ENCODE assay signal across 13 cellular contexts in genomic region chr7:150676854-150677253, GRCh38. TPM values are rescaled to one million over a fixed set of nuclear protein-coding genes. Genes with fewer than 3 reads are reported as not detected.
DNase-seq lines count a peak whose midpoint lies in the region; ATAC-seq and TF ChIP-seq lines count a peak whose summit lies in the region.
"Not testable (repeated sequence)": the region's sequence is repeated elsewhere in the genome, so short reads cannot be mapped to it uniquely, and the experiment has no call there.
"Had no signal": no experiment of that assay in that cellular context is flagged by ENCODE, and none has a peak within 500 bp of the region (broad histone marks: within the 10 kb centered on the region; RNA-seq: fewer than 3 reads in every experiment).

No MANE protein-coding gene starts in this region.

- H3K36me3 ChIP-seq in BLaER1 treated with 17β-estradiol and CSF1 and Interleukin-3, amounts not matched to agents 10 nM and 100 nM; Loucy (ENCODE audit: insufficient read depth, low read length); effector memory CD4-positive, alpha-beta T cell (ENCODE audit: control insufficient read depth, insufficient read depth, low read length): not testable (repeated sequence)

- H3K36me3 Mint-ChIP-seq in activated CD4-positive, alpha-beta memory T cell treated with anti-CD3 and anti-CD28 coated beads for 36 hours: peaks cover 29% of the 10 kb centered on the region
- H3K36me3 Mint-ChIP-seq in activated naive CD4-positive, alpha-beta T cell treated with anti-CD3 and anti-CD28 coated beads, Interleukin-2, amount 50 U/mL, for 24 hours: peaks cover 15% of the 10 kb centered on the region
- peaks cover 14 to 36% (median 22%) of the 10 kb centered on the region in 3 donors for H3K36me3 Mint-ChIP-seq in naive thymus-derived CD8-positive, alpha-beta T cell

- H3K79me2 ChIP-seq in Loucy (ENCODE audit: insufficient read depth, low read length): not testable (repeated sequence)

- not testable (repeated sequence) for H3F3A ChIP-seq in Loucy (ENCODE audit: low read depth)

- not testable (repeated sequence) for TF ChIP-seq CTCF in Loucy (conservative IDR thresholded peaks at IDR 0.05; ENCODE audit: low read length)

- not testable (repeated sequence) for H3K27me3 Mint-ChIP-seq in activated CD4-positive, alpha-beta memory T cell treated with anti-CD3 and anti-CD28 coated beads for 36 hours; activated naive CD4-positive, alpha-beta T cell treated with anti-CD3 and anti-CD28 coated beads, Interleukin-2, amount 50 U/mL, for 24 hours; naive thymus-derived CD8-positive, alpha-beta T cell; stimulated activated naive CD8-positive, alpha-beta T cell treated with anti-CD3 and anti-CD28 coated beads, Interleukin-15, amount 100 ng/mL, for 72 hours

- not testable (repeated sequence) for H3K9ac ChIP-seq in BLaER1 treated with 17β-estradiol and CSF1 and Interleukin-3, amounts not matched to agents 10 nM and 100 nM
- H3K9ac ChIP-seq in Loucy (ENCODE audit: low read depth, low read length, poor library complexity, severe bottlenecking): peak overlapping the region; percentile 55

- H3K9me3 ChIP-seq in BLaER1 treated with 17β-estradiol and CSF1 and Interleukin-3, amounts not matched to agents 10 nM and 100 nM (replicated peaks in 1 of 11): peaks cover 0 to 15% (median 5%) of the 10 kb centered on the region in 11 experiments; a peak in 10 of 22 replicates
- peaks cover 17% of the 10 kb centered on the region for H3K9me3 ChIP-seq in Loucy (ENCODE audit: insufficient read depth, low read depth, low read length)
- not testable (repeated sequence) for H3K9me3 ChIP-seq in effector memory CD4-positive, alpha-beta T cell (ENCODE audit: control insufficient read depth, low read length)

- not testable (repeated sequence) for H3K4me3 ChIP-seq in BLaER1 treated with 17β-estradiol and CSF1 and Interleukin-3, amounts not matched to agents 10 nM and 100 nM
- peak overlapping the region; percentile 30 for H3K4me3 ChIP-seq in Loucy (ENCODE audit: low read length, poor library complexity, severe bottlenecking)
- H3K4me3 ChIP-seq in effector memory CD4-positive, alpha-beta T cell (ENCODE audit: insufficient read depth, low read depth, low read length, poor library complexity, severe bottlenecking): peak overlapping the region; percentile 26

- intact Hi-C loops in activated CD4-positive, alpha-beta memory T cell treated with anti-CD3 and anti-CD28 coated beads for 36 hours (cut with micrococcal nuclease); left ventricle myocardium superior (cut with micrococcal nuclease): not testable (repeated sequence)

- CTCF ChIA-PET in activated CD4-positive, alpha-beta memory T cell treated with anti-CD3 and anti-CD28 coated beads for 36 hours (lab: Charles Lee): not testable (repeated sequence)

- DNase-seq in activated CD4-positive, alpha-beta memory T cell treated with anti-CD3 and anti-CD28 coated beads for 36 hours; left ventricle myocardium superior; stimulated activated naive CD8-positive, alpha-beta T cell treated with anti-CD3 and anti-CD28 coated beads, Interleukin-15, amount 100 ng/mL, for 72 hours: not testable (repeated sequence)
- peak in 1 of 3 donors; percentile 25 for DNase-seq in effector memory CD4-positive, alpha-beta T cell
- DNase-seq in naive thymus-derived CD8-positive, alpha-beta T cell: peak in 8 of 10 donors; percentile 41 to 84 (median 60)

- H3K4me1 Mint-ChIP-seq in activated CD4-positive, alpha-beta memory T cell treated with anti-CD3 and anti-CD28 coated beads for 36 hours (ENCODE audit: low read depth): peaks cover 76% of the 10 kb centered on the region
- H3K4me1 Mint-ChIP-seq in activated naive CD4-positive, alpha-beta T cell treated with anti-CD3 and anti-CD28 coated beads, Interleukin-2, amount 50 U/mL, for 24 hours: peaks cover 86% of the 10 kb centered on the region
- H3K4me1 Mint-ChIP-seq in naive thymus-derived CD8-positive, alpha-beta T cell: peaks cover 24 to 79% (median 76%) of the 10 kb centered on the region in 4 donors
- H3K4me1 Mint-ChIP-seq in stimulated activated naive CD8-positive, alpha-beta T cell treated with anti-CD3 and anti-CD28 coated beads, Interleukin-15, amount 100 ng/mL, for 72 hours: peaks cover 73% of the 10 kb centered on the region

- H3K27ac ChIP-seq in BLaER1 treated with 17β-estradiol and CSF1 and Interleukin-3, amounts not matched to agents 10 nM and 100 nM: peak overlapping the region in 2 of 11 experiments; percentile 35 to 45; a peak in 5 of 22 replicates
- peak overlapping the region; percentile 71 for H3K27ac ChIP-seq in effector memory CD4-positive, alpha-beta T cell (ENCODE audit: insufficient read depth, low read length, poor library complexity, severe bottlenecking)

- peaks cover 15 to 37% (median 18%) of the 10 kb centered on the region in 10 experiments for H3K4me1 ChIP-seq in BLaER1 treated with 17β-estradiol and CSF1 and Interleukin-3, amounts not matched to agents 10 nM and 100 nM
- peaks cover 22% of the 10 kb centered on the region for H3K4me1 ChIP-seq in Loucy (ENCODE audit: insufficient read depth, low read length, poor library complexity, severe bottlenecking)
- H3K4me1 ChIP-seq in effector memory CD4-positive, alpha-beta T cell (ENCODE audit: control insufficient read depth, insufficient read depth, low read length, poor library complexity, severe bottlenecking): peaks cover 15% of the 10 kb centered on the region

- not testable (repeated sequence) for H2AFZ ChIP-seq in Loucy (ENCODE audit: low read length)

- peak overlapping the region; percentile 13 for H3K27ac Mint-ChIP-seq in activated CD4-positive, alpha-beta memory T cell treated with anti-CD3 and anti-CD28 coated beads for 36 hours
- peak overlapping the region; percentile 95 for H3K27ac Mint-ChIP-seq in activated naive CD4-positive, alpha-beta T cell treated with anti-CD3 and anti-CD28 coated beads, Interleukin-2, amount 50 U/mL, for 24 hours
- peak overlapping the region; percentile 93 to 99 (median 96) for H3K27ac Mint-ChIP-seq in naive thymus-derived CD8-positive, alpha-beta T cell
- H3K27ac Mint-ChIP-seq in stimulated activated naive CD8-positive, alpha-beta T cell treated with anti-CD3 and anti-CD28 coated beads, Interleukin-15, amount 100 ng/mL, for 72 hours: peak overlapping the region; percentile 43 to 75

- ATAC-seq in left ventricle myocardium superior: peak; percentile 78
- peak; percentile 88 to 95 for ATAC-seq in naive thymus-derived CD8-positive, alpha-beta T cell
- peak; percentile 33 for ATAC-seq in stimulated activated naive CD8-positive, alpha-beta T cell treated with anti-CD3 and anti-CD28 coated beads, Interleukin-15, amount 100 ng/mL, for 72 hours

- H3K9me2 ChIP-seq in Loucy (replicated peaks; ENCODE audit: low read depth, low read length): not testable (repeated sequence)

- H4K20me1 ChIP-seq in BLaER1 treated with 17β-estradiol and CSF1 and Interleukin-3, amounts not matched to agents 10 nM and 100 nM; Loucy (ENCODE audit: insufficient read depth, low read length, poor library complexity, severe bottlenecking): not testable (repeated sequence)

- POLR2A ChIA-PET in activated CD4-positive, alpha-beta memory T cell treated with anti-CD3 and anti-CD28 coated beads for 36 hours (lab: Charles Lee): not testable (repeated sequence)
- POLR2A ChIA-PET in naive thymus-derived CD8-positive, alpha-beta T cell (lab: Charles Lee): interaction anchor here (0.7 to 6.1 kb wide), 22 partner anchors 9 to 195 kb away, joined by 3 to 61 read pairs (median 6); partner anchors contain the start of genes GIMAP1, GIMAP2, GIMAP4 and GIMAP5

- peak overlapping the region; percentile 21 to 87 (median 57); a peak in 21 of 22 replicates for H3K4me2 ChIP-seq in BLaER1 treated with 17β-estradiol and CSF1 and Interleukin-3, amounts not matched to agents 10 nM and 100 nM
- H3K4me2 ChIP-seq in Loucy (ENCODE audit: low read depth, low read length, poor library complexity, severe bottlenecking): peak overlapping the region; percentile 51

- H3K4me3 Mint-ChIP-seq in activated CD4-positive, alpha-beta memory T cell treated with anti-CD3 and anti-CD28 coated beads for 36 hours: peak overlapping the region; percentile 13
- peak overlapping the region; percentile 80 for H3K4me3 Mint-ChIP-seq in activated naive CD4-positive, alpha-beta T cell treated with anti-CD3 and anti-CD28 coated beads, Interleukin-2, amount 50 U/mL, for 24 hours
- H3K4me3 Mint-ChIP-seq in naive thymus-derived CD8-positive, alpha-beta T cell: peak overlapping the region; percentile 61 to 84 (median 78)
- peak overlapping the region; percentile 78 to 82 for H3K4me3 Mint-ChIP-seq in stimulated activated naive CD8-positive, alpha-beta T cell treated with anti-CD3 and anti-CD28 coated beads, Interleukin-15, amount 100 ng/mL, for 72 hours

- H3K9me3 Mint-ChIP-seq in activated CD4-positive, alpha-beta memory T cell treated with anti-CD3 and anti-CD28 coated beads for 36 hours: peaks cover 25% of the 10 kb centered on the region
- H3K9me3 Mint-ChIP-seq in activated naive CD4-positive, alpha-beta T cell treated with anti-CD3 and anti-CD28 coated beads, Interleukin-2, amount 50 U/mL, for 24 hours: peaks cover 16% of the 10 kb centered on the region
- peaks cover 0 to 51% (median 20%) of the 10 kb centered on the region in 9 donors for H3K9me3 Mint-ChIP-seq in naive thymus-derived CD8-positive, alpha-beta T cell
- H3K9me3 Mint-ChIP-seq in stimulated activated naive CD8-positive, alpha-beta T cell treated with anti-CD3 and anti-CD28 coated beads, Interleukin-15, amount 100 ng/mL, for 72 hours: peaks cover 13 to 48% of the 10 kb centered on the region in 2 donors

- not testable (repeated sequence) for H3K27me3 ChIP-seq in BLaER1 treated with 17β-estradiol and CSF1 and Interleukin-3, amounts not matched to agents 10 nM and 100 nM; Loucy (ENCODE audit: insufficient read depth, low read length, poor library complexity, severe bottlenecking); effector memory CD4-positive, alpha-beta T cell (replicated peaks; ENCODE audit: control insufficient read depth, insufficient read depth, low read length, poor library complexity, severe bottlenecking)

RNA-seq across cellular contexts. Expression of gene GIMAP2, which starts 8.7 kb away (rescaled TPM):
- total RNA-seq in activated CD4-positive, alpha-beta memory T cell treated with anti-CD3 and anti-CD28 coated beads for 36 hours: 10 to 100 TPM; 38.8 to 44.1 TPM
- total RNA-seq in left ventricle myocardium superior: 6.9 TPM
- total RNA-seq in naive thymus-derived CD8-positive, alpha-beta T cell: 100 to 1,000 TPM; 231 to 238 TPM
- 100 to 1,000 TPM in 1 of 3 donors, 10 to 100 TPM in 2; 89.3 to 102 (median 93.8) TPM for polyA plus RNA-seq in naive thymus-derived CD8-positive, alpha-beta T cell
- total RNA-seq: endodermal cell, GM23248, osteocyte had no signal

RNA-seq across cellular contexts. Expression of gene GIMAP1, which starts 39.6 kb away (rescaled TPM):
- total RNA-seq in activated CD4-positive, alpha-beta memory T cell treated with anti-CD3 and anti-CD28 coated beads for 36 hours: 1 to 10 TPM; 6.0 to 6.2 TPM
- total RNA-seq in left ventricle myocardium superior: 6.7 TPM
- 100 to 1,000 TPM; 119 TPM for total RNA-seq in naive thymus-derived CD8-positive, alpha-beta T cell
- polyA plus RNA-seq in naive thymus-derived CD8-positive, alpha-beta T cell: 10 to 100 TPM; 48.0 to 87.4 (median 67.1) TPM
- total RNA-seq: A172, endodermal cell, GM23248, kidney epithelial cell, osteocyte had no signal
- polyA plus RNA-seq: GM23248 had no signal

RNA-seq across cellular contexts. Expression of gene GIMAP6, which starts 44.7 kb away (rescaled TPM):
- 10 to 100 TPM; 28.9 to 30.2 TPM for total RNA-seq in activated CD4-positive, alpha-beta memory T cell treated with anti-CD3 and anti-CD28 coated beads for 36 hours
- total RNA-seq in left ventricle myocardium superior: 31.5 TPM
- total RNA-seq in naive thymus-derived CD8-positive, alpha-beta T cell: 100 to 1,000 TPM; 213 to 216 TPM
- 100 to 1,000 TPM; 115 to 173 (median 121) TPM for polyA plus RNA-seq in naive thymus-derived CD8-positive, alpha-beta T cell
- total RNA-seq: A172, endodermal cell, GM23248, kidney epithelial cell, osteocyte had no signal
- polyA plus RNA-seq: GM23248 had no signal

Comparison
In these comparisons a context has a peak if more than half of its experiments do, and no peak if none do; other contexts are left out.
1. H3K27ac Mint-ChIP-seq: peak in every context shown above with its lines; median percentile 96 in naive thymus-derived CD8-positive, alpha-beta T cell; 95 in activated naive CD4-positive, alpha-beta T cell treated with anti-CD3 and anti-CD28 coated beads, Interleukin-2, amount 50 U/mL, for 24 hours; 59 in stimulated activated naive CD8-positive, alpha-beta T cell treated with anti-CD3 and anti-CD28 coated beads, Interleukin-15, amount 100 ng/mL, for 72 hours; 13 in activated CD4-positive, alpha-beta memory T cell treated with anti-CD3 and anti-CD28 coated beads for 36 hours.
2. H3K4me3 Mint-ChIP-seq: peak in every context shown above with its lines; median percentile 80 in activated naive CD4-positive, alpha-beta T cell treated with anti-CD3 and anti-CD28 coated beads, Interleukin-2, amount 50 U/mL, for 24 hours; 80 in stimulated activated naive CD8-positive, alpha-beta T cell treated with anti-CD3 and anti-CD28 coated beads, Interleukin-15, amount 100 ng/mL, for 72 hours; 78 in naive thymus-derived CD8-positive, alpha-beta T cell; 13 in activated CD4-positive, alpha-beta memory T cell treated with anti-CD3 and anti-CD28 coated beads for 36 hours.
3. ATAC-seq: peak in every context shown above with its lines; median percentile 92 in naive thymus-derived CD8-positive, alpha-beta T cell; 78 in left ventricle myocardium superior; 33 in stimulated activated naive CD8-positive, alpha-beta T cell treated with anti-CD3 and anti-CD28 coated beads, Interleukin-15, amount 100 ng/mL, for 72 hours.
4. RNA of gene GIMAP2, which starts 8.7 kb away (total RNA-seq): 231 to 238 TPM in naive thymus-derived CD8-positive, alpha-beta T cell; 38.8 to 44.1 TPM in activated CD4-positive, alpha-beta memory T cell treated with anti-CD3 and anti-CD28 coated beads for 36 hours and 6.9 TPM in left ventricle myocardium superior (single experiment); every median in the first group is over 4 times any median in the second.
5. RNA of gene GIMAP1, which starts 39.6 kb away (total RNA-seq): 119 TPM in naive thymus-derived CD8-positive, alpha-beta T cell; 6.7 TPM in left ventricle myocardium superior (single experiment) and 6.0 to 6.2 TPM in activated CD4-positive, alpha-beta memory T cell treated with anti-CD3 and anti-CD28 coated beads for 36 hours; every median in the first group is over 10 times any median in the second.